In genomic region chr13:99617474-99618255, GRCh38 we compare ENCODE assay signal across 9 cellular contexts. TPM values are rescaled to one million over a fixed set of nuclear protein-coding genes. Genes with fewer than 3 reads are reported as not detected.
DNase-seq lines count a peak whose midpoint lies in the region; ATAC-seq and TF ChIP-seq lines count a peak whose summit lies in the region.
"Had no signal": no experiment of that assay in that cellular context is flagged by ENCODE, and none has a peak within 500 bp of the region (broad histone marks: within the 10 kb centered on the region; RNA-seq: fewer than 3 reads in every experiment).

No MANE protein-coding gene starts in this region.

- H3K9me3 ChIP-seq in CD8-positive, alpha-beta memory T cell (ENCODE audit: low read length), result no peaks in the 10 kb centered on the region

- no peak overlapping the region for H3K4me3 Mint-ChIP-seq in osteocyte (ENCODE audit: unreplicated experiment)
- no peak overlapping the region for H3K4me3 Mint-ChIP-seq in CD8-positive, alpha-beta memory T cell
- H3K4me3 Mint-ChIP-seq: CD4-positive, alpha-beta memory T cell had no signal

- POLR2A ChIA-PET in CD8-positive, alpha-beta memory T cell (lab: Charles Lee), result no interaction called here

- no peaks in the 10 kb centered on the region for H3K4me1 ChIP-seq in CD8-positive, alpha-beta memory T cell (ENCODE audit: insufficient read depth, low read length)

- CTCF ChIA-PET in CD8-positive, alpha-beta memory T cell (lab: Charles Lee), result no interaction called here

- ATAC-seq in HG02884 (IDR thresholded peaks at IDR 0.05; ENCODE audit: unreplicated experiment) (peak; percentile 70), HG02678 (IDR thresholded peaks at IDR 0.05; ENCODE audit: unreplicated experiment) (no peak)

- peaks cover 20% of the 10 kb centered on the region for H3K4me1 Mint-ChIP-seq in osteocyte (ENCODE audit: unreplicated experiment)
- H3K4me1 Mint-ChIP-seq in CD8-positive, alpha-beta memory T cell, result peaks cover 12 to 31% (median 29%) of the 10 kb centered on the region in 3 donors

- peak; percentile 27 for DNase-seq in NCI-H146 (lab: John Stamatoyannopoulos, UW)
- no peak for DNase-seq in NCI-H146 treated with DMSO at 0.1 percent for 48 hours (lab: John Stamatoyannopoulos, UW; ENCODE audit: unreplicated experiment)
- DNase-seq in SHP77 treated with DMSO at 0.1 percent for 48 hours (lab: John Stamatoyannopoulos, UW), result peak; percentile 55
- DNase-seq in fibroblast of gingiva (ENCODE audit: low read depth), result peak; percentile 63
- DNase-seq in osteocyte (ENCODE audit: extremely low spot score, unreplicated experiment), result no peak
- DNase-seq in CD8-positive, alpha-beta memory T cell, result no peak

- no peak overlapping the region for H3K27ac ChIP-seq in CD8-positive, alpha-beta memory T cell (ENCODE audit: low read depth, low read length)

- no peak overlapping the region for H3K4me3 ChIP-seq in CD8-positive, alpha-beta memory T cell (ENCODE audit: low read length)

- H3K9me3 Mint-ChIP-seq in osteocyte (ENCODE audit: unreplicated experiment), result no peaks in the 10 kb centered on the region
- no peaks in the 10 kb centered on the region for H3K9me3 Mint-ChIP-seq in CD8-positive, alpha-beta memory T cell
- H3K9me3 Mint-ChIP-seq: CD4-positive, alpha-beta memory T cell had no signal

- H3K36me3 ChIP-seq in CD8-positive, alpha-beta memory T cell (ENCODE audit: insufficient read depth, low read length), result no peaks in the 10 kb centered on the region

- H3K27me3 Mint-ChIP-seq in osteocyte (ENCODE audit: unreplicated experiment), result no peaks in the 10 kb centered on the region
- H3K27me3 Mint-ChIP-seq in CD8-positive, alpha-beta memory T cell, result no peaks in the 10 kb centered on the region
- H3K27me3 Mint-ChIP-seq: CD4-positive, alpha-beta memory T cell had no signal

- peak; percentile 89 for TF ChIP-seq CTCF in osteocyte (IDR thresholded peaks at IDR 0.05)

- no peaks in the 10 kb centered on the region for H3K36me3 Mint-ChIP-seq in osteocyte (ENCODE audit: unreplicated experiment)
- peaks cover 0 to 4% (median 2%) of the 10 kb centered on the region in 3 donors for H3K36me3 Mint-ChIP-seq in CD8-positive, alpha-beta memory T cell

- H3K27me3 ChIP-seq in CD8-positive, alpha-beta memory T cell (ENCODE audit: insufficient read depth, low read length, poor library complexity, severe bottlenecking), result no peaks in the 10 kb centered on the region

- peak overlapping the region; percentile 59 for H3K27ac Mint-ChIP-seq in osteocyte (ENCODE audit: unreplicated experiment)
- peak overlapping the region in 1 of 8 donors; percentile 85 for H3K27ac Mint-ChIP-seq in CD8-positive, alpha-beta memory T cell

RNA-seq across cellular contexts. Expression of gene CLYBL, which starts 11.2 kb away (rescaled TPM):
- total RNA-seq in osteocyte, result 4.4 and 6.4 TPM in 2 replicates
- 1 to 10 TPM; 3.8 to 5.6 TPM for total RNA-seq in CD8-positive, alpha-beta memory T cell
- polyA plus RNA-seq in CD8-positive, alpha-beta memory T cell, result 16.3 TPM

Comparison
In these comparisons a context has a peak if more than half of its experiments do, and no peak if none do; other contexts are left out.
1. DNase-seq: peak in NCI-H146 (single experiment), SHP77 treated with DMSO at 0.1 percent for 48 hours (single experiment) and fibroblast of gingiva (single experiment); none in NCI-H146 treated with DMSO at 0.1 percent for 48 hours (single experiment), osteocyte (single experiment) and CD8-positive, alpha-beta memory T cell (0 of 5).